ENCODE assay signal across 1 cellular context in genomic region chr22:49212466-49212865, GRCh38.
TF ChIP-seq lines count a peak whose summit lies in the region.

No MANE protein-coding gene starts in this region.

TF ChIP-seq in HepG2, 621 proteins besides CTCF, POLR2A, EP300 and RAD21 (continued from another document):
- TF ChIP-seq, protein P1, sequence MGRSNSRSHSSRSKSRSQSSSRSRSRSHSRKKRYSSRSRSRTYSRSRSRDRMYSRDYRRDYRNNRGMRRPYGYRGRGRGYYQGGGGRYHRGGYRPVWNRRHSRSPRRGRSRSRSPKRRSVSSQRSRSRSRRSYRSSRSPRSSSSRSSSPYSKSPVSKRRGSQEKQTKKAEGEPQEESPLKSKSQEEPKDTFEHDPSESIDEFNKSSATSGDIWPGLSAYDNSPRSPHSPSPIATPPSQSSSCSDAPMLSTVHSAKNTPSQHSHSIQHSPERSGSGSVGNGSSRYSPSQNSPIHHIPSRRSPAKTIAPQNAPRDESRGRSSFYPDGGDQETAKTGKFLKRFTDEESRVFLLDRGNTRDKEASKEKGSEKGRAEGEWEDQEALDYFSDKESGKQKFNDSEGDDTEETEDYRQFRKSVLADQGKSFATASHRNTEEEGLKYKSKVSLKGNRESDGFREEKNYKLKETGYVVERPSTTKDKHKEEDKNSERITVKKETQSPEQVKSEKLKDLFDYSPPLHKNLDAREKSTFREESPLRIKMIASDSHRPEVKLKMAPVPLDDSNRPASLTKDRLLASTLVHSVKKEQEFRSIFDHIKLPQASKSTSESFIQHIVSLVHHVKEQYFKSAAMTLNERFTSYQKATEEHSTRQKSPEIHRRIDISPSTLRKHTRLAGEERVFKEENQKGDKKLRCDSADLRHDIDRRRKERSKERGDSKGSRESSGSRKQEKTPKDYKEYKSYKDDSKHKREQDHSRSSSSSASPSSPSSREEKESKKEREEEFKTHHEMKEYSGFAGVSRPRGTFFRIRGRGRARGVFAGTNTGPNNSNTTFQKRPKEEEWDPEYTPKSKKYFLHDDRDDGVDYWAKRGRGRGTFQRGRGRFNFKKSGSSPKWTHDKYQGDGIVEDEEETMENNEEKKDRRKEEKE (IDR thresholded peaks at IDR 0.05), result no peak
- TF ChIP-seq ZBTB44 (CRISPR knock-in tag; IDR thresholded peaks at IDR 0.05), result no peak
- no peak for TF ChIP-seq ZZZ3 (CRISPR knock-in tag; IDR thresholded peaks at IDR 0.05; ENCODE audit: borderline replicate concordance)
- no peak for TF ChIP-seq SNAPC4 (CRISPR knock-in tag; IDR thresholded peaks at IDR 0.05)
- TF ChIP-seq ZNF570 (CRISPR knock-in tag; IDR thresholded peaks at IDR 0.05; ENCODE audit: borderline replicate concordance), result no peak
- no peak for TF ChIP-seq ETV5 (CRISPR knock-in tag; IDR thresholded peaks at IDR 0.05; ENCODE audit: borderline replicate concordance)
- no peak for TF ChIP-seq ZNF75D (CRISPR knock-in tag; IDR thresholded peaks at IDR 0.05; ENCODE audit: borderline replicate concordance)
- no peak for TF ChIP-seq DNMT1 (CRISPR knock-in tag; IDR thresholded peaks at IDR 0.05)
- TF ChIP-seq SMYD3 (CRISPR knock-in tag; IDR thresholded peaks at IDR 0.05), result no peak
- TF ChIP-seq REPIN1 (CRISPR knock-in tag; IDR thresholded peaks at IDR 0.05; ENCODE audit: borderline replicate concordance, low read depth), result no peak
- TF ChIP-seq ZNF34 (CRISPR knock-in tag; IDR thresholded peaks at IDR 0.05; ENCODE audit: borderline replicate concordance), result no peak
